In the genomic region with DNA sequence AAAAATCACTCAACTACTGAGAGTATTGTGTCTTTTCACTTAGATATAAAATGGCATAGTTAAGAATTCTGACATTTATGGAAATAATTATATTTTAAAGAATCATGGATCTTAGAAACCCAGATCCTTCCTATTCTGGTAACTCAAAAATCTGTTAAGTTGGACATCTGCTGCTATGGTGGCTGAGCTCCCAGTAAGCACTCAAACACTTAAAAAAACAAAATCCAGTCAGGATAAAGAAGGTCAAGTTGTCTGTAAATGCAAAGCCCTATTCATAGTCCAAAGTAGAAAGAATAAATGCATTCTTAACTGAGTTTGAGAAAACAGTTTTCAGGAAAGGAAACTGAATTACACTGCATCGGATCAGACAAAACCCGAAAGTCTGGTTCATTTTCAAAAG, we compare ENCODE assay signal across 10 cellular contexts. TPM values are rescaled to one million over a fixed set of nuclear protein-coding genes. Genes with fewer than 3 reads are reported as not detected.
DNase-seq lines count a peak whose midpoint lies in the region; ATAC-seq and TF ChIP-seq lines count a peak whose summit lies in the region.
"Had no signal": no experiment of that assay in that cellular context is flagged by ENCODE, and none has a peak within 500 bp of the region (broad histone marks: within the 10 kb centered on the region; RNA-seq: fewer than 3 reads in every experiment).

No MANE protein-coding gene starts in this region.

- intact Hi-C loops in vagina (cut with DNase I) (loop anchor here (5.0 kb wide), 1 partner anchor 81 kb away; no protein-coding TSS in a partner anchor), tibial artery (cut with DNase I; ENCODE audit: low total_unique reads) (loop anchor here (2.0 to 5.0 kb wide), 2 partner anchors 79 to 96 kb away; no protein-coding TSS in a partner anchor)

- ATAC-seq in SK-N-SH treated with all-trans-retinoic acid at 6 μM for 48 hours = no peak

- H3K27me3 ChIP-seq in KMS-11 (ENCODE audit: insufficient read depth, low read depth) (no peaks in the 10 kb centered on the region), hepatocyte (no peaks in the 10 kb centered on the region), vagina (no peaks in the 10 kb centered on the region), tibial artery (no peaks in the 10 kb centered on the region)
- H3K27me3 ChIP-seq: MG63 had no signal

- TF ChIP-seq CTCF in KMS-11 (conservative IDR thresholded peaks at IDR 0.05; ENCODE audit: low read depth, low read length) (no peak), hepatocyte (IDR thresholded peaks at IDR 0.05; ENCODE audit: poor library complexity) (no peak), vagina (IDR thresholded peaks at IDR 0.05) (no peak), tibial artery (IDR thresholded peaks at IDR 0.05) (no peak)

- H3K36me3 ChIP-seq in KMS-11 (ENCODE audit: insufficient read depth) = no peaks in the 10 kb centered on the region
- no peaks in the 10 kb centered on the region for H3K36me3 ChIP-seq in hepatocyte (replicated peaks; ENCODE audit: insufficient read depth, low read depth)
- peaks cover 0 to 33% of the 10 kb centered on the region in 2 donors for H3K36me3 ChIP-seq in vagina
- peaks cover 24 to 56% (median 40%) of the 10 kb centered on the region in 3 donors for H3K36me3 ChIP-seq in tibial artery

- H3K4me1 ChIP-seq in KMS-11 (ENCODE audit: low read depth, poor library complexity, severe bottlenecking) (peaks cover 24% of the 10 kb centered on the region), hepatocyte (ENCODE audit: insufficient read depth) (no peaks in the 10 kb centered on the region), vagina (no peaks in the 10 kb centered on the region), tibial artery (no peaks in the 10 kb centered on the region)

- no peaks in the 10 kb centered on the region for H3K9me2 ChIP-seq in hepatocyte (replicated peaks; ENCODE audit: insufficient read depth)

- no peak overlapping the region for H3K9ac ChIP-seq in KMS-11

- no peak overlapping the region for H2AFZ ChIP-seq in KMS-11 (ENCODE audit: low read depth)
- H2AFZ ChIP-seq in hepatocyte = no peak overlapping the region

- H3K4me2 ChIP-seq in KMS-11 (no peak overlapping the region), hepatocyte (no peak overlapping the region)

- DNase-seq in hepatocyte (ENCODE audit: low spot score) (no peak), vagina (ENCODE audit: extremely low spot score in 2 of 2) (no peak), cerebellar nuclear complex (lab: John Stamatoyannopoulos, UW) (no peak), tibial artery (no peak)
- no peak for DNase-seq in stimulated activated naive CD4-positive, alpha-beta T cell (lab: John Stamatoyannopoulos, UW)
- DNase-seq: MG63, NCI-H2081 treated with DMSO at 0.1 percent for 48 hours had no signal

- H3K4me3 ChIP-seq in KMS-11 (IDR thresholded peaks at IDR 0.05; ENCODE audit: insufficient read depth, low read depth, low read length) (no peak overlapping the region), hepatocyte (no peak overlapping the region), vagina (no peak overlapping the region), tibial artery (no peak overlapping the region)
- H3K4me3 ChIP-seq: MG63 had no signal

- no peaks in the 10 kb centered on the region; the same call in 1 of the 2 replicates for H3K79me2 ChIP-seq in KMS-11 (ENCODE audit: insufficient read depth, low read depth)
- peaks cover 7% of the 10 kb centered on the region for H3K79me2 ChIP-seq in hepatocyte

- H3K27ac ChIP-seq in KMS-11 = peak overlapping the region; percentile 4
- H3K27ac ChIP-seq in hepatocyte = peak overlapping the region; percentile 6
- H3K27ac ChIP-seq in vagina = peak overlapping the region; percentile 32
- H3K27ac ChIP-seq in tibial artery = no peak overlapping the region

- TF ChIP-seq POLR2A in vagina (IDR thresholded peaks at IDR 0.05) = no peak

- H3K9me3 ChIP-seq in hepatocyte (ENCODE audit: low read depth) (no peaks in the 10 kb centered on the region), vagina (no peaks in the 10 kb centered on the region), tibial artery (no peaks in the 10 kb centered on the region)
- H3K9me3 ChIP-seq: Caco-2, MG63 had no signal

- 89% methylated on average over 2 of the region's 2 CpGs for WGBS in hepatocyte (ENCODE audit: low lambda C conversion rate, missing lambda C conversion rate)

- H4K20me1 ChIP-seq in KMS-11 (ENCODE audit: insufficient read depth) = no peaks in the 10 kb centered on the region
- H4K20me1 ChIP-seq in hepatocyte (ENCODE audit: insufficient read depth, poor library complexity, severe bottlenecking) = no peaks in the 10 kb centered on the region

TF ChIP-seq in SK-N-SH treated with all-trans-retinoic acid at 6 μM for 48 hours, 23 proteins besides CTCF, POLR2A, EP300 and RAD21 (continues in another document):
- TF ChIP-seq GLIS3 (CRISPR knock-in tag; IDR thresholded peaks at IDR 0.05) (no peak), PPARA (CRISPR knock-in tag; IDR thresholded peaks at IDR 0.05; ENCODE audit: borderline replicate concordance) (no peak), OSR1 (CRISPR knock-in tag; IDR thresholded peaks at IDR 0.05) (no peak), ZFP3 (CRISPR knock-in tag; IDR thresholded peaks at IDR 0.05) (no peak), TOX (CRISPR knock-in tag; IDR thresholded peaks at IDR 0.05; ENCODE audit: borderline replicate concordance) (no peak), ZNF70 (CRISPR knock-in tag; IDR thresholded peaks at IDR 0.05) (no peak), ARNTL (CRISPR knock-in tag; IDR thresholded peaks at IDR 0.05; ENCODE audit: borderline replicate concordance, low read depth) (no peak), BACH2 (CRISPR knock-in tag; IDR thresholded peaks at IDR 0.05; ENCODE audit: borderline replicate concordance) (no peak), ZFP30 (CRISPR knock-in tag; IDR thresholded peaks at IDR 0.05) (no peak), SNAI2 (CRISPR knock-in tag; IDR thresholded peaks at IDR 0.05) (peak; percentile 75), ZNF8 (CRISPR knock-in tag; IDR thresholded peaks at IDR 0.05) (no peak), ZNF565 (CRISPR knock-in tag; conservative IDR thresholded peaks at IDR 0.05; ENCODE audit: low read depth) (no peak), RARB (CRISPR knock-in tag; IDR thresholded peaks at IDR 0.05) (no peak)
- TF ChIP-seq, protein P1, sequence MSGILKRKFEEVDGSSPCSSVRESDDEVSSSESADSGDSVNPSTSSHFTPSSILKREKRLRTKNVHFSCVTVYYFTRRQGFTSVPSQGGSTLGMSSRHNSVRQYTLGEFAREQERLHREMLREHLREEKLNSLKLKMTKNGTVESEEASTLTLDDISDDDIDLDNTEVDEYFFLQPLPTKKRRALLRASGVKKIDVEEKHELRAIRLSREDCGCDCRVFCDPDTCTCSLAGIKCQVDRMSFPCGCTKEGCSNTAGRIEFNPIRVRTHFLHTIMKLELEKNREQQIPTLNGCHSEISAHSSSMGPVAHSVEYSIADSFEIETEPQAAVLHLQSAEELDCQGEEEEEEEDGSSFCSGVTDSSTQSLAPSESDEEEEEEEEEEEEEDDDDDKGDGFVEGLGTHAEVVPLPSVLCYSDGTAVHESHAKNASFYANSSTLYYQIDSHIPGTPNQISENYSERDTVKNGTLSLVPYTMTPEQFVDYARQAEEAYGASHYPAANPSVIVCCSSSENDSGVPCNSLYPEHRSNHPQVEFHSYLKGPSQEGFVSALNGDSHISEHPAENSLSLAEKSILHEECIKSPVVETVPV (CRISPR knock-in tag; IDR thresholded peaks at IDR 0.05) = no peak
- TF ChIP-seq, protein P2, sequence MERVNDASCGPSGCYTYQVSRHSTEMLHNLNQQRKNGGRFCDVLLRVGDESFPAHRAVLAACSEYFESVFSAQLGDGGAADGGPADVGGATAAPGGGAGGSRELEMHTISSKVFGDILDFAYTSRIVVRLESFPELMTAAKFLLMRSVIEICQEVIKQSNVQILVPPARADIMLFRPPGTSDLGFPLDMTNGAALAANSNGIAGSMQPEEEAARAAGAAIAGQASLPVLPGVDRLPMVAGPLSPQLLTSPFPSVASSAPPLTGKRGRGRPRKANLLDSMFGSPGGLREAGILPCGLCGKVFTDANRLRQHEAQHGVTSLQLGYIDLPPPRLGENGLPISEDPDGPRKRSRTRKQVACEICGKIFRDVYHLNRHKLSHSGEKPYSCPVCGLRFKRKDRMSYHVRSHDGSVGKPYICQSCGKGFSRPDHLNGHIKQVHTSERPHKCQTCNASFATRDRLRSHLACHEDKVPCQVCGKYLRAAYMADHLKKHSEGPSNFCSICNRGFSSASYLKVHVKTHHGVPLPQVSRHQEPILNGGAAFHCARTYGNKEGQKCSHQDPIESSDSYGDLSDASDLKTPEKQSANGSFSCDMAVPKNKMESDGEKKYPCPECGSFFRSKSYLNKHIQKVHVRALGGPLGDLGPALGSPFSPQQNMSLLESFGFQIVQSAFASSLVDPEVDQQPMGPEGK (CRISPR knock-in tag; IDR thresholded peaks at IDR 0.05; ENCODE audit: borderline replicate concordance) = no peak
- TF ChIP-seq, protein P3, sequence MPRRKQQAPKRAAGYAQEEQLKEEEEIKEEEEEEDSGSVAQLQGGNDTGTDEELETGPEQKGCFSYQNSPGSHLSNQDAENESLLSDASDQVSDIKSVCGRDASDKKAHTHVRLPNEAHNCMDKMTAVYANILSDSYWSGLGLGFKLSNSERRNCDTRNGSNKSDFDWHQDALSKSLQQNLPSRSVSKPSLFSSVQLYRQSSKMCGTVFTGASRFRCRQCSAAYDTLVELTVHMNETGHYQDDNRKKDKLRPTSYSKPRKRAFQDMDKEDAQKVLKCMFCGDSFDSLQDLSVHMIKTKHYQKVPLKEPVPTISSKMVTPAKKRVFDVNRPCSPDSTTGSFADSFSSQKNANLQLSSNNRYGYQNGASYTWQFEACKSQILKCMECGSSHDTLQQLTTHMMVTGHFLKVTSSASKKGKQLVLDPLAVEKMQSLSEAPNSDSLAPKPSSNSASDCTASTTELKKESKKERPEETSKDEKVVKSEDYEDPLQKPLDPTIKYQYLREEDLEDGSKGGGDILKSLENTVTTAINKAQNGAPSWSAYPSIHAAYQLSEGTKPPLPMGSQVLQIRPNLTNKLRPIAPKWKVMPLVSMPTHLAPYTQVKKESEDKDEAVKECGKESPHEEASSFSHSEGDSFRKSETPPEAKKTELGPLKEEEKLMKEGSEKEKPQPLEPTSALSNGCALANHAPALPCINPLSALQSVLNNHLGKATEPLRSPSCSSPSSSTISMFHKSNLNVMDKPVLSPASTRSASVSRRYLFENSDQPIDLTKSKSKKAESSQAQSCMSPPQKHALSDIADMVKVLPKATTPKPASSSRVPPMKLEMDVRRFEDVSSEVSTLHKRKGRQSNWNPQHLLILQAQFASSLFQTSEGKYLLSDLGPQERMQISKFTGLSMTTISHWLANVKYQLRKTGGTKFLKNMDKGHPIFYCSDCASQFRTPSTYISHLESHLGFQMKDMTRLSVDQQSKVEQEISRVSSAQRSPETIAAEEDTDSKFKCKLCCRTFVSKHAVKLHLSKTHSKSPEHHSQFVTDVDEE (CRISPR knock-in tag; IDR thresholded peaks at IDR 0.05) = no peak

RNA-seq across cellular contexts. Expression of a gene that starts 35.6 kb away (rescaled TPM):
- total RNA-seq in hepatocyte = 38.1 and 41.9 TPM in 2 replicates
- 19.5 and 21.0 TPM in 2 replicates for polyA plus RNA-seq in hepatocyte
- 19.6 TPM for total RNA-seq in vagina

Comparison
In these comparisons a context has a peak if more than half of its experiments do, and no peak if none do; other contexts are left out.
1. H3K27ac ChIP-seq: peak in KMS-11 (single experiment), hepatocyte (single experiment) and vagina (single experiment); none in tibial artery (0 of 2).